8 cellular contexts compared by ENCODE assay signal in the genomic region with DNA sequence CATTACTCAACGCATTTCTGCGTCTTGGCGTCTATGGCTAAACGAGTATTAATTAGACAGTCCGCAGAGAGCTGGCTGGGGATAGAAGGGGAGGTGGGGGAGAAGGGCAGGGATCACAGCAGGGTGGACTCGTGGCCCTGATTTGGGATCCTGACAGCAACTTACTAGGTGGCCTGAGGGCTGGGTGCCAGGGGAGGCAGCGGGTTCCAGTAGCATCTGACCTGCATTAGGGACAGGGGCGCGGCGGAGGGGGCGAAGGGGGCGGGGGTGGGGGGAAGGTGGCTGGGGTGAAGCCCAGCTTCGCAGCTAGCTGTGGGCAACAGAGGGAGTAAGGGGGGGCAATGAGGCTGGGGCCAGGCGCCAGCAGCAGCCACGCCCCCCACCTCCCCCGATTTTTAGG. TPM values are rescaled to one million over a fixed set of nuclear protein-coding genes. Genes with fewer than 3 reads are reported as not detected.
A peak's percentile ranks its signal among the peaks of the same experiment; 100 is the strongest.
DNase-seq lines count a peak whose midpoint lies in the region; ATAC-seq and TF ChIP-seq lines count a peak whose summit lies in the region.

No MANE protein-coding gene starts in this region.

- H3K27ac ChIP-seq in CD8-positive, alpha-beta T cell (ENCODE audit: low read depth, low read length): no peak overlapping the region
- H3K27ac ChIP-seq in heart left ventricle: peak overlapping the region; percentile 81 to 98 (median 90)
- peak overlapping the region; percentile 95 to 96 for H3K27ac ChIP-seq in prostate gland

- no peaks in the 10 kb centered on the region for H3K36me3 ChIP-seq in CD8-positive, alpha-beta T cell (ENCODE audit: insufficient read depth, low read length)
- H3K36me3 ChIP-seq in heart left ventricle (no peaks in the 10 kb centered on the region), prostate gland (no peaks in the 10 kb centered on the region)

- no peak for DNase-seq in CD8-positive, alpha-beta T cell
- no peak for DNase-seq in WTC11 (ENCODE audit: low spot score)
- DNase-seq in heart left ventricle: peak in 3 of 5 donors; percentile 36 to 53 (median 40)
- DNase-seq in prostate gland (ENCODE audit: low spot score): no peak
- DNase-seq in HCEC 1CT: no peak
- DNase-seq in OCI-M1 (lab: John Stamatoyannopoulos, UW): no peak
- DNase-seq in NOMO-1 treated with DMSO at 0.1 percent for 48 hours (lab: John Stamatoyannopoulos, UW; ENCODE audit: unreplicated experiment): no peak

- no peaks in the 10 kb centered on the region for H3K4me1 ChIP-seq in CD8-positive, alpha-beta T cell (ENCODE audit: insufficient read depth, low read length)
- peaks cover 0 to 40% (median 20%) of the 10 kb centered on the region in 12 donors for H3K4me1 ChIP-seq in heart left ventricle
- no peaks in the 10 kb centered on the region for H3K4me1 ChIP-seq in prostate gland (replicated peaks)

- peak overlapping the region; percentile 52 for H3K4me3 Mint-ChIP-seq in CD8-positive, alpha-beta T cell
- H3K4me3 Mint-ChIP-seq in WTC11: peak overlapping the region; percentile 63

- H3K9me3 Mint-ChIP-seq in CD8-positive, alpha-beta T cell: no peaks in the 10 kb centered on the region
- no peaks in the 10 kb centered on the region for H3K9me3 Mint-ChIP-seq in WTC11

- H3K27me3 ChIP-seq in CD8-positive, alpha-beta T cell (ENCODE audit: insufficient read depth, low read length): no peaks in the 10 kb centered on the region
- H3K27me3 ChIP-seq in heart left ventricle: peaks cover 0 to 15% (median 0%) of the 10 kb centered on the region in 9 donors
- no peaks in the 10 kb centered on the region for H3K27me3 ChIP-seq in prostate gland (replicated peaks; ENCODE audit: insufficient read depth)

- CTCF ChIA-PET in CD8-positive, alpha-beta T cell (lab: Charles Lee): interaction anchor here (1.2 kb wide), 1 partner anchor 10 kb away, joined by 3 read pairs; no protein-coding TSS in a partner anchor
- CTCF ChIA-PET in WTC11 (lab: Charles Lee): interaction anchor here (0.5 to 6.4 kb wide), 16 partner anchors 8 to 323 kb away, joined by 3 to 48 read pairs (median 4); no protein-coding TSS in a partner anchor

- no peak overlapping the region for H3K4me3 ChIP-seq in CD8-positive, alpha-beta T cell (ENCODE audit: low read depth, low read length)
- H3K4me3 ChIP-seq in heart left ventricle: peak overlapping the region; percentile 64 to 98 (median 76)
- H3K4me3 ChIP-seq in prostate gland: peak overlapping the region; percentile 76 to 90

- H3K36me3 Mint-ChIP-seq in CD8-positive, alpha-beta T cell: no peaks in the 10 kb centered on the region
- H3K36me3 Mint-ChIP-seq in WTC11: no peaks in the 10 kb centered on the region

- peaks cover 44% of the 10 kb centered on the region for H3K27me3 Mint-ChIP-seq in CD8-positive, alpha-beta T cell (ENCODE audit: low read depth)
- peaks cover 51% of the 10 kb centered on the region for H3K27me3 Mint-ChIP-seq in WTC11 (ENCODE audit: low read depth)

- no peak for TF ChIP-seq CTCF in CD8-positive, alpha-beta T cell (IDR thresholded peaks at IDR 0.05)
- TF ChIP-seq CTCF in WTC11 (IDR thresholded peaks at IDR 0.05) (no peak), heart left ventricle (IDR thresholded peaks at IDR 0.05) (no peak), prostate gland (IDR thresholded peaks at IDR 0.05) (no peak)

- no peaks in the 10 kb centered on the region for H3K9me3 ChIP-seq in CD8-positive, alpha-beta T cell (ENCODE audit: low read length)
- no peaks in the 10 kb centered on the region for H3K9me3 ChIP-seq in heart left ventricle
- H3K9me3 ChIP-seq in prostate gland: no peaks in the 10 kb centered on the region

- no peak for TF ChIP-seq POLR2A in heart left ventricle (IDR thresholded peaks at IDR 0.05)
- no peak for TF ChIP-seq POLR2A in prostate gland (IDR thresholded peaks at IDR 0.05)

- no peak overlapping the region for H3K27ac Mint-ChIP-seq in CD8-positive, alpha-beta T cell
- no peak overlapping the region for H3K27ac Mint-ChIP-seq in WTC11

- WGBS in heart left ventricle, 4 donors: 2 to 10% (median 7%) methylated on average over 10 to 16 of the region's 16 CpGs
- 15% methylated on average over 16 of the region's 16 CpGs for WGBS in prostate gland

- intact Hi-C loops in CD8-positive, alpha-beta T cell (cut with DNase I, micrococcal nuclease): no loop called here
- intact Hi-C loops in heart left ventricle (cut with DNase I) (loop anchor here in 2 of 10 donors (10.0 kb wide), 1 partner anchor 198 kb away; a partner anchor contains a TSS), prostate gland (cut with DNase I) (loop anchor here (5.0 to 10.0 kb wide), 2 partner anchors 258 to 290 kb away; a partner anchor contains a TSS)

- ATAC-seq in CD8-positive, alpha-beta T cell: no peak
- no peak for ATAC-seq in WTC11
- ATAC-seq in heart left ventricle: peak in 1 of 4 donors; percentile 1
- ATAC-seq in GM18519 (IDR thresholded peaks at IDR 0.05; ENCODE audit: low FRiP score, unreplicated experiment): no peak

- peaks cover 8% of the 10 kb centered on the region for H3K4me1 Mint-ChIP-seq in CD8-positive, alpha-beta T cell (ENCODE audit: low read depth)
- H3K4me1 Mint-ChIP-seq in WTC11: peaks cover 21% of the 10 kb centered on the region

- POLR2A ChIA-PET in CD8-positive, alpha-beta T cell (lab: Charles Lee): no interaction called here
- POLR2A ChIA-PET in WTC11 (lab: Charles Lee): no interaction called here

TF ChIP-seq in WTC11, 78 proteins besides CTCF, POLR2A, EP300 and RAD21 (continues in another document):
- TF ChIP-seq, protein P1, sequence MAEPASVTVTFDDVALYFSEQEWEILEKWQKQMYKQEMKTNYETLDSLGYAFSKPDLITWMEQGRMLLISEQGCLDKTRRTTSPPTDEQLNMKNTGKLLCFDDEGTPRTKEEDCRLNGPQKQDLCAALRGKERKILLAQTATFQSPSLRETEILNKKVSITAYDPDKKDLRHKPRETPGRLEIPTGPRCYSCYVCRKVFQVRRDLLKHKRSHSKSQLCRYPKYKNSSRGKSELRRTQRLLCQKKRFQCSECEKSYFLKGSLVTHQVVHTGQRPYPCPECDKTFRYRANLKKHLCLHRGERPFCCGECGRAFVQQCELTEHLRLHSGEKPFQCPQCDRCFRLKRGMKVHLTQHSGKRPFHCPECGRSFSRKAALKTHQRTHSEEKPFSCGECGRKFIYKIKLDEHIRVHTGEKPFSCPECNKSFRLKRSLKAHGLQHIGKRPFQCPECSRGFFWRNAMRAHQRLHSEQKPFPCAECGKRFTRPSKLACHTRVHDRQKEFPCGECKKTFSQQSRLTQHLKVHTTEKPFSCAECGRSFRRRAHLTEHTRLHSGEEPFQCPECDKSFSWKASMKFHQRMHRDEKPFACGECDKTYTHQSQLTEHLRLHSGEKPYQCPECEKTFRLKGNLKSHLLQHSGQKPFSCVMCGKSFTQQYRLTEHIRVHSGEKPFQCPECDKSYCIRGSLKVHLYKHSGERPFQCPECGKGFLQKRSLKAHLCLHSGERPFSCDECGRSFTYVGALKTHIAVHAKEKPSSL (CRISPR knock-in tag; conservative IDR thresholded peaks at IDR 0.05): no peak
- no peak for TF ChIP-seq ATF1 (CRISPR knock-in tag; IDR thresholded peaks at IDR 0.05)
- no peak for TF ChIP-seq TEAD1 (CRISPR knock-in tag; IDR thresholded peaks at IDR 0.05)
- no peak for TF ChIP-seq ZNF232 (CRISPR knock-in tag; IDR thresholded peaks at IDR 0.05)
- no peak for TF ChIP-seq FOXK1 (CRISPR knock-in tag; IDR thresholded peaks at IDR 0.05)
- TF ChIP-seq, protein P2, sequence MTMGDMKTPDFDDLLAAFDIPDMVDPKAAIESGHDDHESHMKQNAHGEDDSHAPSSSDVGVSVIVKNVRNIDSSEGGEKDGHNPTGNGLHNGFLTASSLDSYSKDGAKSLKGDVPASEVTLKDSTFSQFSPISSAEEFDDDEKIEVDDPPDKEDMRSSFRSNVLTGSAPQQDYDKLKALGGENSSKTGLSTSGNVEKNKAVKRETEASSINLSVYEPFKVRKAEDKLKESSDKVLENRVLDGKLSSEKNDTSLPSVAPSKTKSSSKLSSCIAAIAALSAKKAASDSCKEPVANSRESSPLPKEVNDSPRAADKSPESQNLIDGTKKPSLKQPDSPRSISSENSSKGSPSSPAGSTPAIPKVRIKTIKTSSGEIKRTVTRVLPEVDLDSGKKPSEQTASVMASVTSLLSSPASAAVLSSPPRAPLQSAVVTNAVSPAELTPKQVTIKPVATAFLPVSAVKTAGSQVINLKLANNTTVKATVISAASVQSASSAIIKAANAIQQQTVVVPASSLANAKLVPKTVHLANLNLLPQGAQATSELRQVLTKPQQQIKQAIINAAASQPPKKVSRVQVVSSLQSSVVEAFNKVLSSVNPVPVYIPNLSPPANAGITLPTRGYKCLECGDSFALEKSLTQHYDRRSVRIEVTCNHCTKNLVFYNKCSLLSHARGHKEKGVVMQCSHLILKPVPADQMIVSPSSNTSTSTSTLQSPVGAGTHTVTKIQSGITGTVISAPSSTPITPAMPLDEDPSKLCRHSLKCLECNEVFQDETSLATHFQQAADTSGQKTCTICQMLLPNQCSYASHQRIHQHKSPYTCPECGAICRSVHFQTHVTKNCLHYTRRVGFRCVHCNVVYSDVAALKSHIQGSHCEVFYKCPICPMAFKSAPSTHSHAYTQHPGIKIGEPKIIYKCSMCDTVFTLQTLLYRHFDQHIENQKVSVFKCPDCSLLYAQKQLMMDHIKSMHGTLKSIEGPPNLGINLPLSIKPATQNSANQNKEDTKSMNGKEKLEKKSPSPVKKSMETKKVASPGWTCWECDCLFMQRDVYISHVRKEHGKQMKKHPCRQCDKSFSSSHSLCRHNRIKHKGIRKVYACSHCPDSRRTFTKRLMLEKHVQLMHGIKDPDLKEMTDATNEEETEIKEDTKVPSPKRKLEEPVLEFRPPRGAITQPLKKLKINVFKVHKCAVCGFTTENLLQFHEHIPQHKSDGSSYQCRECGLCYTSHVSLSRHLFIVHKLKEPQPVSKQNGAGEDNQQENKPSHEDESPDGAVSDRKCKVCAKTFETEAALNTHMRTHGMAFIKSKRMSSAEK (CRISPR knock-in tag; IDR thresholded peaks at IDR 0.05; ENCODE audit: borderline replicate concordance): no peak
- TF ChIP-seq, protein P3, sequence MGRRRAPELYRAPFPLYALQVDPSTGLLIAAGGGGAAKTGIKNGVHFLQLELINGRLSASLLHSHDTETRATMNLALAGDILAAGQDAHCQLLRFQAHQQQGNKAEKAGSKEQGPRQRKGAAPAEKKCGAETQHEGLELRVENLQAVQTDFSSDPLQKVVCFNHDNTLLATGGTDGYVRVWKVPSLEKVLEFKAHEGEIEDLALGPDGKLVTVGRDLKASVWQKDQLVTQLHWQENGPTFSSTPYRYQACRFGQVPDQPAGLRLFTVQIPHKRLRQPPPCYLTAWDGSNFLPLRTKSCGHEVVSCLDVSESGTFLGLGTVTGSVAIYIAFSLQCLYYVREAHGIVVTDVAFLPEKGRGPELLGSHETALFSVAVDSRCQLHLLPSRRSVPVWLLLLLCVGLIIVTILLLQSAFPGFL (CRISPR knock-in tag; IDR thresholded peaks at IDR 0.05; ENCODE audit: borderline replicate concordance): no peak

RNA-seq across cellular contexts. Expression of a gene that starts 1.0 kb away (rescaled TPM):
- total RNA-seq in CD8-positive, alpha-beta T cell: 1 to 10 TPM in 1 of 2 experiments, under 1 TPM in 1; 0.75 to 1.1 TPM
- total RNA-seq in WTC11 (2021) (9.8 to 11.8 TPM (median 11.1 TPM) in 3 replicates), heart left ventricle (10 to 100 TPM; 10.3 to 30.3 (median 15.6) TPM), prostate gland (100 to 1,000 TPM; 103 to 119 TPM)
- 10 to 100 TPM in 1 of 2 donors, 1 to 10 TPM in 1; 3.8 to 21.9 TPM for polyA plus RNA-seq in heart left ventricle

Comparison
In these comparisons a context has a peak if more than half of its experiments do, and no peak if none do; other contexts are left out.
1. DNase-seq: peak in heart left ventricle (3 of 5); none in CD8-positive, alpha-beta T cell (0 of 7), WTC11 (single experiment), prostate gland (single experiment), HCEC 1CT (single experiment), OCI-M1 (single experiment) and NOMO-1 treated with DMSO at 0.1 percent for 48 hours (single experiment).